8 cellular contexts compared by ENCODE assay signal in genomic region chr4:165221999-165222994, GRCh38. TPM values are rescaled to one million over a fixed set of nuclear protein-coding genes. Genes with fewer than 3 reads are reported as not detected.
DNase-seq lines count a peak whose midpoint lies in the region; ATAC-seq and TF ChIP-seq lines count a peak whose summit lies in the region.
"Not testable (repeated sequence)": the region's sequence is repeated elsewhere in the genome, so short reads cannot be mapped to it uniquely, and the experiment has no call there.

No MANE protein-coding gene starts in this region.

- H3K36me3 ChIP-seq in SJCRH30; naive thymus-derived CD4-positive, alpha-beta T cell (ENCODE audit: control insufficient read depth in 2 of 3, insufficient read depth in 3 of 3, low read length in 3 of 3): not testable (repeated sequence)

- not testable (repeated sequence) for H3K9me3 Mint-ChIP-seq in activated T-helper 2 cell treated with anti-CD3 and anti-CD28 coated beads, Interferon-gamma antibody, Interleukin-2, Interleukin-4, amounts not matched to agents 10 μg/mL and 5 μg/mL and 100 μg/mL, durations not matched to agents 14 hours and 24 hours and 36 hours; endothelial cell (ENCODE audit: unreplicated experiment); naive thymus-derived CD4-positive, alpha-beta T cell; stimulated activated effector memory CD8-positive, alpha-beta T cell treated with anti-CD3 and anti-CD28 coated beads, Interleukin-12 subunit alpha, Interleukin-12 subunit beta, amount 100 ng/mL, for 72 hours

- not testable (repeated sequence) for TF ChIP-seq CTCF in HFF-Myc (IDR thresholded peaks at IDR 0.05; ENCODE audit: low read depth, low read length, missing control alignments); endothelial cell (IDR thresholded peaks at IDR 0.05; ENCODE audit: unreplicated experiment)

- not testable (repeated sequence) for H3K27me3 Mint-ChIP-seq in activated T-helper 2 cell treated with anti-CD3 and anti-CD28 coated beads, Interferon-gamma antibody, Interleukin-2, Interleukin-4, amounts not matched to agents 10 μg/mL and 5 μg/mL and 100 μg/mL, durations not matched to agents 14 hours and 24 hours and 36 hours (ENCODE audit: low read depth); endothelial cell (ENCODE audit: unreplicated experiment); naive thymus-derived CD4-positive, alpha-beta T cell

- ATAC-seq in right cardiac atrium = peak; percentile 93 to 97
- peak; percentile 69 for ATAC-seq in naive thymus-derived CD4-positive, alpha-beta T cell
- not testable (repeated sequence) for ATAC-seq in stimulated activated effector memory CD8-positive, alpha-beta T cell treated with anti-CD3 and anti-CD28 coated beads, Interleukin-12 subunit alpha, Interleukin-12 subunit beta, amount 100 ng/mL, for 72 hours

- H3K36me3 Mint-ChIP-seq in activated T-helper 2 cell treated with anti-CD3 and anti-CD28 coated beads, Interferon-gamma antibody, Interleukin-2, Interleukin-4, amounts not matched to agents 10 μg/mL and 5 μg/mL and 100 μg/mL, durations not matched to agents 14 hours and 24 hours and 36 hours (ENCODE audit: low read depth) = peaks cover 50% of the 10 kb centered on the region
- H3K36me3 Mint-ChIP-seq in endothelial cell (ENCODE audit: low read depth, unreplicated experiment) = not testable (repeated sequence)
- peaks cover 16 to 52% (median 24%) of the 10 kb centered on the region in 5 donors for H3K36me3 Mint-ChIP-seq in naive thymus-derived CD4-positive, alpha-beta T cell
- H3K36me3 Mint-ChIP-seq in stimulated activated effector memory CD8-positive, alpha-beta T cell treated with anti-CD3 and anti-CD28 coated beads, Interleukin-12 subunit alpha, Interleukin-12 subunit beta, amount 100 ng/mL, for 72 hours = peaks cover 17% of the 10 kb centered on the region

- not testable (repeated sequence) for H3K27me3 ChIP-seq in SJCRH30; right cardiac atrium (ENCODE audit: control insufficient read depth, insufficient read depth); naive thymus-derived CD4-positive, alpha-beta T cell (ENCODE audit: control insufficient read depth in 2 of 2, insufficient read depth in 2 of 2, low read length in 2 of 2)

- not testable (repeated sequence) for H3K4me3 Mint-ChIP-seq in activated T-helper 2 cell treated with anti-CD3 and anti-CD28 coated beads, Interferon-gamma antibody, Interleukin-2, Interleukin-4, amounts not matched to agents 10 μg/mL and 5 μg/mL and 100 μg/mL, durations not matched to agents 14 hours and 24 hours and 36 hours (ENCODE audit: low read depth); endothelial cell (ENCODE audit: unreplicated experiment); stimulated activated effector memory CD8-positive, alpha-beta T cell treated with anti-CD3 and anti-CD28 coated beads, Interleukin-12 subunit alpha, Interleukin-12 subunit beta, amount 100 ng/mL, for 72 hours
- peak overlapping the region in 7 of 10 donors; percentile 26 to 82 (median 39) for H3K4me3 Mint-ChIP-seq in naive thymus-derived CD4-positive, alpha-beta T cell

- peak overlapping the region; percentile 72 for H3K27ac Mint-ChIP-seq in activated T-helper 2 cell treated with anti-CD3 and anti-CD28 coated beads, Interferon-gamma antibody, Interleukin-2, Interleukin-4, amounts not matched to agents 10 μg/mL and 5 μg/mL and 100 μg/mL, durations not matched to agents 14 hours and 24 hours and 36 hours
- H3K27ac Mint-ChIP-seq in endothelial cell (ENCODE audit: unreplicated experiment) = peak overlapping the region; percentile 97
- peak overlapping the region; percentile 20 to 90 (median 67) for H3K27ac Mint-ChIP-seq in naive thymus-derived CD4-positive, alpha-beta T cell
- peak overlapping the region; percentile 65 for H3K27ac Mint-ChIP-seq in stimulated activated effector memory CD8-positive, alpha-beta T cell treated with anti-CD3 and anti-CD28 coated beads, Interleukin-12 subunit alpha, Interleukin-12 subunit beta, amount 100 ng/mL, for 72 hours

- DNase-seq in Ammon's horn (ENCODE audit: low spot score) (peak; percentile 38), HFF-Myc (ENCODE audit: extremely low read depth, low read depth) (peak; percentile 73), SJCRH30 (peak; percentile 60 to 77)
- DNase-seq in activated T-helper 2 cell treated with anti-CD3 and anti-CD28 coated beads, Interferon-gamma antibody, Interleukin-2, Interleukin-4, amounts not matched to agents 10 μg/mL and 5 μg/mL and 100 μg/mL, durations not matched to agents 14 hours and 24 hours and 36 hours (ENCODE audit: low spot score); endothelial cell (ENCODE audit: low spot score); right cardiac atrium; naive thymus-derived CD4-positive, alpha-beta T cell; stimulated activated effector memory CD8-positive, alpha-beta T cell treated with anti-CD3 and anti-CD28 coated beads, Interleukin-12 subunit alpha, Interleukin-12 subunit beta, amount 100 ng/mL, for 72 hours (ENCODE audit: low spot score in 2 of 2): not testable (repeated sequence)

- peaks cover 37% of the 10 kb centered on the region for H3K4me1 Mint-ChIP-seq in activated T-helper 2 cell treated with anti-CD3 and anti-CD28 coated beads, Interferon-gamma antibody, Interleukin-2, Interleukin-4, amounts not matched to agents 10 μg/mL and 5 μg/mL and 100 μg/mL, durations not matched to agents 14 hours and 24 hours and 36 hours (ENCODE audit: low read depth)
- H3K4me1 Mint-ChIP-seq in endothelial cell (ENCODE audit: unreplicated experiment) = peaks cover 28% of the 10 kb centered on the region
- peaks cover 30 to 51% (median 42%) of the 10 kb centered on the region in 7 donors for H3K4me1 Mint-ChIP-seq in naive thymus-derived CD4-positive, alpha-beta T cell
- peaks cover 41% of the 10 kb centered on the region for H3K4me1 Mint-ChIP-seq in stimulated activated effector memory CD8-positive, alpha-beta T cell treated with anti-CD3 and anti-CD28 coated beads, Interleukin-12 subunit alpha, Interleukin-12 subunit beta, amount 100 ng/mL, for 72 hours

- H3K27ac ChIP-seq in SJCRH30 = peak overlapping the region; percentile 80
- H3K27ac ChIP-seq in right cardiac atrium (ENCODE audit: low read length) = peak overlapping the region; percentile 72
- not testable (repeated sequence) for H3K27ac ChIP-seq in naive thymus-derived CD4-positive, alpha-beta T cell (ENCODE audit: low read depth, low read length)

- CTCF ChIA-PET in naive thymus-derived CD4-positive, alpha-beta T cell (lab: Charles Lee) = not testable (repeated sequence)

- not testable (repeated sequence) for H3K4me1 ChIP-seq in SJCRH30; right cardiac atrium (ENCODE audit: control insufficient read depth, insufficient read depth, low read length); naive thymus-derived CD4-positive, alpha-beta T cell (ENCODE audit: control insufficient read depth in 2 of 2, insufficient read depth in 2 of 2, low read length in 2 of 2)

- WGBS in right cardiac atrium = 32% methylated on average over 6 of the region's 7 CpGs

- intact Hi-C loops in activated T-helper 2 cell treated with anti-CD3 and anti-CD28 coated beads, Interferon-gamma antibody, Interleukin-2, Interleukin-4, amounts not matched to agents 10 μg/mL and 5 μg/mL and 100 μg/mL, durations not matched to agents 14 hours and 24 hours and 36 hours (cut with micrococcal nuclease); right cardiac atrium (cut with DNase I); naive thymus-derived CD4-positive, alpha-beta T cell (cut with micrococcal nuclease): not testable (repeated sequence)

- H3K4me3 ChIP-seq in HFF-Myc (replicated peaks; ENCODE audit: low read depth, low read length); SJCRH30; right cardiac atrium (ENCODE audit: low read length); naive thymus-derived CD4-positive, alpha-beta T cell (ENCODE audit: low read length): not testable (repeated sequence)

- H3K9me3 ChIP-seq in SJCRH30 (replicated peaks); right cardiac atrium (ENCODE audit: control insufficient read depth, low read length); naive thymus-derived CD4-positive, alpha-beta T cell (ENCODE audit: control insufficient read depth in 2 of 3, low read length in 3 of 3): not testable (repeated sequence)

- POLR2A ChIA-PET in naive thymus-derived CD4-positive, alpha-beta T cell (lab: Charles Lee) = interaction anchor here (0.7 to 0.9 kb wide), 2 partner anchors 14 to 18 kb away, joined by 3 read pairs; no protein-coding TSS in a partner anchor

RNA-seq across cellular contexts. Expression of gene KLHL2, which starts 14.9 kb away (rescaled TPM):
- total RNA-seq in SJCRH30 (2014; rRNA removed; shearing (Covaris generic)) = 12.5 and 17.2 TPM in 2 replicates
- total RNA-seq in activated T-helper 2 cell treated with anti-CD3 and anti-CD28 coated beads, Interferon-gamma antibody, Interleukin-2, Interleukin-4, amounts not matched to agents 10 μg/mL and 5 μg/mL and 100 μg/mL, durations not matched to agents 14 hours and 24 hours and 36 hours = 30.3 and 32.3 TPM in 2 replicates
- 10.6 TPM for total RNA-seq in endothelial cell (ENCODE audit: unreplicated experiment)
- total RNA-seq in right cardiac atrium = 10 to 100 TPM; 10.0 to 15.5 (median 10.9) TPM
- polyA plus RNA-seq in right cardiac atrium = 5.3 TPM
- 10 to 100 TPM; 26.9 to 39.9 (median 27.9) TPM for total RNA-seq in naive thymus-derived CD4-positive, alpha-beta T cell
- 1 to 10 TPM; 4.8 to 7.4 TPM for polyA plus RNA-seq in naive thymus-derived CD4-positive, alpha-beta T cell
